In genomic region chr7:110595694-110596093, GRCh38 we compare ENCODE assay signal across 12 cellular contexts.
A peak's percentile ranks its signal among the peaks of the same experiment; 100 is the strongest.
DNase-seq lines count a peak whose midpoint lies in the region; ATAC-seq and TF ChIP-seq lines count a peak whose summit lies in the region.
"Had no signal": no experiment of that assay in that cellular context is flagged by ENCODE, and none has a peak within 500 bp of the region (broad histone marks: within the 10 kb centered on the region; RNA-seq: fewer than 3 reads in every experiment).

No MANE protein-coding gene starts in this region.

- H3K4me1 ChIP-seq in HCT116 (ENCODE audit: control insufficient read depth in 1 of 2, insufficient read depth in 2 of 2, low read length in 2 of 2): no peaks in the 10 kb centered on the region
- H3K4me1 ChIP-seq in hepatocyte (ENCODE audit: insufficient read depth): no peaks in the 10 kb centered on the region
- no peaks in the 10 kb centered on the region for H3K4me1 ChIP-seq in tibial nerve
- H3K4me1 ChIP-seq: breast epithelium had no signal

- no peak overlapping the region for H3K27ac ChIP-seq in HCT116 (ENCODE audit: low read depth, low read length)
- H3K27ac ChIP-seq in hepatocyte: no peak overlapping the region
- no peak overlapping the region for H3K27ac ChIP-seq in tibial nerve
- H3K27ac ChIP-seq: breast epithelium had no signal

- TF ChIP-seq RAD21 in HCT116 (IDR thresholded peaks at IDR 0.05; ENCODE audit: low read depth): peak; percentile 52

- peak; percentile 59; the same call in 1 of the 2 replicates for ATAC-seq in HCT116
- ATAC-seq in HG03460 (IDR thresholded peaks at IDR 0.05; ENCODE audit: unreplicated experiment): no peak

- H3K4me2 ChIP-seq in HCT116 (ENCODE audit: low read length) (no peak overlapping the region), hepatocyte (no peak overlapping the region)

- POLR2A ChIA-PET in HCT116 (lab: Charles Lee): no interaction called here

- H3K9me3 ChIP-seq in HCT116 (ENCODE audit: control insufficient read depth in 1 of 2, insufficient read depth in 1 of 2, low read depth in 1 of 2, low read length in 2 of 2) (no peaks in the 10 kb centered on the region), hepatocyte (ENCODE audit: low read depth) (no peaks in the 10 kb centered on the region), tibial nerve (no peaks in the 10 kb centered on the region)
- H3K9me3 ChIP-seq: breast epithelium had no signal

- no TSS peak for BruUV-seq in HCT116 (replicated peaks; lab: Mats Ljungman, UMichigan)

- H3K4me3 ChIP-seq in HCT116 (replicated peaks in 1 of 2; ENCODE audit: low read depth in 1 of 2, low read length in 2 of 2) (no peak overlapping the region), hepatocyte (no peak overlapping the region), tibial nerve (no peak overlapping the region)
- H3K4me3 ChIP-seq: breast epithelium had no signal

- CTCF ChIA-PET in HCT116 (lab: Charles Lee): no interaction called here

- H3K9me2 ChIP-seq in HCT116 (ENCODE audit: insufficient read depth) (no peaks in the 10 kb centered on the region), hepatocyte (replicated peaks; ENCODE audit: insufficient read depth) (no peaks in the 10 kb centered on the region)

- H3K27me3 ChIP-seq in HCT116 (ENCODE audit: insufficient read depth, low read length) (no peaks in the 10 kb centered on the region), hepatocyte (no peaks in the 10 kb centered on the region), tibial nerve (no peaks in the 10 kb centered on the region)
- H3K27me3 ChIP-seq: breast epithelium had no signal

- intact Hi-C loops in HCT116 (cut with micrococcal nuclease): no loop called here

- no peak overlapping the region for H3K9ac ChIP-seq in HCT116 (ENCODE audit: low read length)

- TF ChIP-seq CTCF in HCT116 (IDR thresholded peaks at IDR 0.05 in 2 of 3, conservative IDR thresholded peaks at IDR 0.05 in 1 of 3; ENCODE audit: borderline replicate concordance in 1 of 3, insufficient read depth in 1 of 3, low read depth in 2 of 3, low read length in 2 of 3) (peak in 2 of 3 experiments; percentile 15 to 19; a peak in 1 of 6 replicates), hepatocyte (IDR thresholded peaks at IDR 0.05; ENCODE audit: poor library complexity) (peak; percentile 26), tibial nerve (IDR thresholded peaks at IDR 0.05) (no peak)

- H3K79me2 ChIP-seq in HCT116 (ENCODE audit: insufficient read depth, low read length) (no peaks in the 10 kb centered on the region), hepatocyte (no peaks in the 10 kb centered on the region)

- TF ChIP-seq EP300 in tibial nerve (IDR thresholded peaks at IDR 0.05): no peak

- H3K36me3 ChIP-seq in HCT116 (ENCODE audit: control insufficient read depth in 1 of 2, insufficient read depth in 2 of 2, low read length in 2 of 2) (no peaks in the 10 kb centered on the region), hepatocyte (replicated peaks; ENCODE audit: insufficient read depth, low read depth) (no peaks in the 10 kb centered on the region), tibial nerve (no peaks in the 10 kb centered on the region)
- H3K36me3 ChIP-seq: breast epithelium had no signal

- peak; percentile 30 for DNase-seq in DMS53 treated with DMSO at 0.1 percent for 48 hours (lab: John Stamatoyannopoulos, UW; ENCODE audit: unreplicated experiment)
- no peak for DNase-seq in HCT116 (ENCODE audit: low read depth, low spot score)
- DNase-seq in RKO (ENCODE audit: low spot score): peak; percentile 23
- DNase-seq in hepatocyte (ENCODE audit: low spot score): no peak
- no peak for DNase-seq in tibial nerve (ENCODE audit: low spot score in 2 of 2)
- DNase-seq in activated naive CD4-positive, alpha-beta T cell treated with Interleukin-2 at 50 U/mL for 16 hours: no peak
- DNase-seq: effector CD8-positive, alpha-beta T cell; NCI-H2081; stimulated activated CD4-positive, alpha-beta T cell treated with anti-CD3 and anti-CD28 coated beads, Interleukin-15, amount 100 ng/mL, for 24 hours; SW 1271 had no signal

- no peak overlapping the region for H2AFZ ChIP-seq in HCT116 (ENCODE audit: low read depth, low read length, poor library complexity, severe bottlenecking)
- H2AFZ ChIP-seq in hepatocyte: no peak overlapping the region

- TF ChIP-seq POLR2A in HCT116 (IDR thresholded peaks at IDR 0.05; ENCODE audit: borderline replicate concordance, extremely low read depth, insufficient read depth, insufficient read length) (no peak), tibial nerve (IDR thresholded peaks at IDR 0.05) (no peak)

- RAD21 ChIA-PET in HCT116 (lab: Charles Lee; ENCODE audit: low non-redundant PET in 1 of 2, low total read pairs in 2 of 2, uncharacterized antibody in 2 of 2, unreplicated experiment in 2 of 2): no interaction called here

- H4K20me1 ChIP-seq in HCT116 (ENCODE audit: insufficient read depth) (no peaks in the 10 kb centered on the region), hepatocyte (ENCODE audit: insufficient read depth, poor library complexity, severe bottlenecking) (no peaks in the 10 kb centered on the region)

TF ChIP-seq in HCT116, 20 proteins besides CTCF, POLR2A, EP300 and RAD21:
- TF ChIP-seq MAX (IDR thresholded peaks at IDR 0.05) (no peak), ZFX (IDR thresholded peaks at IDR 0.05) (no peak), YY1 (IDR thresholded peaks at IDR 0.05; ENCODE audit: extremely low read depth, insufficient replicate concordance, low read depth, low read length) (no peak), FOSL1 (IDR thresholded peaks at IDR 0.05; ENCODE audit: low read depth) (no peak), SIN3A (IDR thresholded peaks at IDR 0.05; ENCODE audit: low read depth) (no peak), SRF (IDR thresholded peaks at IDR 0.05; ENCODE audit: low read depth) (no peak), CBX3 (IDR thresholded peaks at IDR 0.05; ENCODE audit: low read depth) (no peak), POLR2AphosphoS5 (IDR thresholded peaks at IDR 0.05; ENCODE audit: low read depth, low read length) (no peak), EGR1 (IDR thresholded peaks at IDR 0.05; ENCODE audit: low read depth) (no peak), TCF7L2 (IDR thresholded peaks at IDR 0.05; ENCODE audit: borderline replicate concordance, extremely low read depth, insufficient read depth, insufficient read length) (no peak), ELF1 (IDR thresholded peaks at IDR 0.05; ENCODE audit: borderline replicate concordance, low read depth) (no peak), ZBTB33 (IDR thresholded peaks at IDR 0.05; ENCODE audit: extremely low read depth, insufficient replicate concordance, low read length) (no peak), ZNF274 (IDR thresholded peaks at IDR 0.05; ENCODE audit: low read depth, low read length) (no peak), ATF3 (IDR thresholded peaks at IDR 0.05) (no peak)

Comparison
In these comparisons a context has a peak if more than half of its experiments do, and no peak if none do; other contexts are left out.
1. DNase-seq: peak in DMS53 treated with DMSO at 0.1 percent for 48 hours (single experiment) and RKO (single experiment); none in HCT116 (single experiment), hepatocyte (single experiment), tibial nerve (0 of 2) and activated naive CD4-positive, alpha-beta T cell treated with Interleukin-2 at 50 U/mL for 16 hours (single experiment).
2. CTCF ChIP-seq: peak in HCT116 (2 of 3) and hepatocyte (single experiment); none in tibial nerve (0 of 5).